ENCODE assay signal across 8 cellular contexts in the genomic region with DNA sequence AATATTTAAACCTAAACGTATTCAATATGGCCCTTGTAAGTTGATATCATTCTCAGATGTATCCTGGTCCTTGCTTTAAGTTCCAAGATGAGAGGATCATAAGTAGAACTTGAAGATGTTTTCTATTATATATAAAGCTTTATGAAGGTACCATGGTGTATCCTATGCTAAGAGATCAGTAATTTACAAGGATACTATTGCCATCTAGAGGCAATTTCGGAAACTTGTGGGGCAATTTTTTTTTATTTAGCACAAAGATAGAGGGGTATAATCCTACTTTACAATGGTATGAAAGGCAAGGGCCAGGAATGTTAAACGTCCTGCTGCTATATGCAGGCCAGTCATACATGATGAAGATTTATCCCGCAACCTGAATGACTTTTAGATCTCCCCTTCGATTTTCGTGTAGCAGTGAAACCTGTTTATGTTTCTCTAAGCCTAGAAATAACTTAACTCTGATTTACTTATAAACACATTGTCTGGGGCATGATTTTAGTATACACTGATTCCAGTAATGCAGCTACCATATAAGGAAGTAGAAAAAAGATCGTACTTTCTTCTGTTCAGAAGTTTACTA. TPM values are rescaled to one million over a fixed set of nuclear protein-coding genes. Genes with fewer than 3 reads are reported as not detected.
DNase-seq lines count a peak whose midpoint lies in the region; ATAC-seq, FAIRE-seq and TF ChIP-seq lines count a peak whose summit lies in the region.

No MANE protein-coding gene starts in this region.

- TF ChIP-seq CTCF in D721Med (IDR thresholded peaks at IDR 0.05; ENCODE audit: insufficient read depth, missing control alignments): peak; percentile 71
- peak; percentile 51; the same call in 1 of the 2 replicates for TF ChIP-seq CTCF in OCI-LY1 (IDR thresholded peaks at IDR 0.05; ENCODE audit: low read length)
- peak; percentile 79 for TF ChIP-seq CTCF in neural crest cell (conservative IDR thresholded peaks at IDR 0.05)

- no peaks in the 10 kb centered on the region for H3K36me3 Mint-ChIP-seq in neural crest cell (ENCODE audit: low read depth)
- no peaks in the 10 kb centered on the region for H3K36me3 Mint-ChIP-seq in T-helper 17 cell (ENCODE audit: low read depth)

- H3K27me3 Mint-ChIP-seq in neural crest cell (ENCODE audit: low read depth) (no peaks in the 10 kb centered on the region), T-helper 17 cell (peaks cover 5% of the 10 kb centered on the region)

- H3K9me2 ChIP-seq in OCI-LY1 (ENCODE audit: low read depth, low read length): no peaks in the 10 kb centered on the region

- no peak overlapping the region for H3K4me3 Mint-ChIP-seq in neural crest cell
- H3K4me3 Mint-ChIP-seq in T-helper 17 cell: no peak overlapping the region

- H3K9me3 Mint-ChIP-seq in neural crest cell: peaks cover 2% of the 10 kb centered on the region

- H3K36me3 ChIP-seq in OCI-LY1 (ENCODE audit: insufficient read depth, low read length): no peaks in the 10 kb centered on the region

- no peaks in the 10 kb centered on the region for H4K20me1 ChIP-seq in OCI-LY1 (ENCODE audit: insufficient read depth, low read length)

- peak; percentile 87 for ATAC-seq in GM19395 (IDR thresholded peaks at IDR 0.05; ENCODE audit: unreplicated experiment)
- peak; percentile 90 for ATAC-seq in HG03571 (IDR thresholded peaks at IDR 0.05; ENCODE audit: unreplicated experiment)
- ATAC-seq in T-helper 17 cell: no peak
- ATAC-seq in HG02763 (IDR thresholded peaks at IDR 0.05; ENCODE audit: unreplicated experiment): no peak

- H2AFZ ChIP-seq in OCI-LY1 (ENCODE audit: low read length): no peak overlapping the region

- H3K9ac ChIP-seq in OCI-LY1 (ENCODE audit: low read length): no peak overlapping the region

- no peaks in the 10 kb centered on the region for H3F3A ChIP-seq in OCI-LY1 (ENCODE audit: insufficient read depth, low read length)

- no peak overlapping the region for H3K4me2 ChIP-seq in OCI-LY1 (ENCODE audit: low read length)

- no peaks in the 10 kb centered on the region for H3K4me1 ChIP-seq in OCI-LY1 (ENCODE audit: insufficient read depth, low read length, severe bottlenecking)

- DNase-seq in D721Med (ENCODE audit: insufficient read length, low spot score) (peak; percentile 28), epidermal melanocyte (ENCODE audit: insufficient read length, low spot score) (peak; percentile 65), neural crest cell (ENCODE audit: low read depth, low spot score) (no peak), T-helper 17 cell (no peak)

- H3K27ac Mint-ChIP-seq in neural crest cell (ENCODE audit: unreplicated experiment): no peak overlapping the region
- no peak overlapping the region for H3K27ac Mint-ChIP-seq in T-helper 17 cell

- peak; percentile 61 for FAIRE-seq in D721Med (lab: Jason Lieb, UNC)

- H3K4me3 ChIP-seq in OCI-LY1 (ENCODE audit: low read depth, low read length, poor library complexity, severe bottlenecking): no peak overlapping the region

- H3K9me3 ChIP-seq in OCI-LY1 (ENCODE audit: low read length): no peaks in the 10 kb centered on the region
- no peaks in the 10 kb centered on the region for H3K9me3 ChIP-seq in T-helper 17 cell (ENCODE audit: control insufficient read depth, low read length, poor library complexity, severe bottlenecking)

- no peaks in the 10 kb centered on the region for H3K4me1 Mint-ChIP-seq in neural crest cell
- H3K4me1 Mint-ChIP-seq in T-helper 17 cell: peaks cover 2% of the 10 kb centered on the region

- no peaks in the 10 kb centered on the region for H3K27me3 ChIP-seq in OCI-LY1 (ENCODE audit: insufficient read depth, low read length)

- H3K79me2 ChIP-seq in OCI-LY1 (ENCODE audit: insufficient read depth, low read length): no peaks in the 10 kb centered on the region

- no peak overlapping the region for H3K27ac ChIP-seq in OCI-LY1 (ENCODE audit: low read depth, low read length, poor library complexity, severe bottlenecking)

RNA-seq across cellular contexts. Expression of a gene that starts 2.5 kb away (rescaled TPM):
- total RNA-seq in neural crest cell (not detected in 2 replicates), T-helper 17 cell (not detected)

RNA-seq across cellular contexts. Expression of a gene that starts 49.4 kb away (rescaled TPM):
- total RNA-seq in neural crest cell: 7.7 and 8.2 TPM in 2 replicates
- total RNA-seq in T-helper 17 cell: not detected

Comparison
In these comparisons a context has a peak if more than half of its experiments do, and no peak if none do; other contexts are left out.
1. DNase-seq: peak in D721Med (single experiment) and epidermal melanocyte (single experiment); none in neural crest cell (single experiment) and T-helper 17 cell (0 of 3).
2. ATAC-seq: peak in GM19395 (single experiment) and HG03571 (single experiment); none in T-helper 17 cell (single experiment) and HG02763 (single experiment).
3. Peak in every context shown above with its lines, with median percentiles within 50 percentile points of each other: CTCF ChIP-seq.